In genomic region chr10:3898821-3899220, GRCh38 we compare ENCODE assay signal across 16 cellular contexts.
DNase-seq lines count a peak whose midpoint lies in the region; ATAC-seq and TF ChIP-seq lines count a peak whose summit lies in the region.
"Had no signal": no experiment of that assay in that cellular context is flagged by ENCODE, and none has a peak within 500 bp of the region (broad histone marks: within the 10 kb centered on the region; RNA-seq: fewer than 3 reads in every experiment).

No MANE protein-coding gene starts in this region.

- no peaks in the 10 kb centered on the region for H3K9me3 Mint-ChIP-seq in MCF 10A (ENCODE audit: unreplicated experiment)
- peaks cover 3% of the 10 kb centered on the region in 2 donors for H3K9me3 Mint-ChIP-seq in stimulated activated naive B cell treated with anti-CD40 and anti-IgM and Interleukin-4, amounts not matched to agents 10 μg/mL and 1 μg/mL and 100 μg/mL, for 72 hours
- H3K9me3 Mint-ChIP-seq: CD8-positive, alpha-beta memory T cell; neural crest cell; stimulated activated naive CD8-positive, alpha-beta T cell treated with anti-CD3 and anti-CD28 coated beads, Interleukin-15, Interleukin-2, amounts not matched to agents 100 ng/mL and 50 ng/mL, for 24 hours had no signal

- intact Hi-C loops in MCF 10A (cut with micrococcal nuclease): no loop called here

- H3K4me1 Mint-ChIP-seq in MCF 10A (ENCODE audit: insufficient read depth, unreplicated experiment): peaks cover 26% of the 10 kb centered on the region
- H3K4me1 Mint-ChIP-seq in stimulated activated naive B cell treated with anti-CD40 and anti-IgM and Interleukin-4, amounts not matched to agents 10 μg/mL and 1 μg/mL and 100 μg/mL, for 72 hours: peaks cover 34 to 58% of the 10 kb centered on the region in 2 donors
- H3K4me1 Mint-ChIP-seq: neural crest cell had no signal

- no peak overlapping the region for H3K27ac ChIP-seq in parathyroid adenoma
- H3K27ac ChIP-seq: 22Rv1 had no signal

- no peaks in the 10 kb centered on the region for H3K27me3 Mint-ChIP-seq in MCF 10A (ENCODE audit: insufficient read depth, unreplicated experiment)
- H3K27me3 Mint-ChIP-seq in stimulated activated naive B cell treated with anti-CD40 and anti-IgM and Interleukin-4, amounts not matched to agents 10 μg/mL and 1 μg/mL and 100 μg/mL, for 72 hours: no peaks in the 10 kb centered on the region
- H3K27me3 Mint-ChIP-seq: CD8-positive, alpha-beta memory T cell; stimulated activated naive CD8-positive, alpha-beta T cell treated with anti-CD3 and anti-CD28 coated beads, Interleukin-15, Interleukin-2, amounts not matched to agents 100 ng/mL and 50 ng/mL, for 24 hours had no signal

- BruUV-seq in MCF 10A (replicated peaks; lab: Mats Ljungman, UMichigan): no TSS peak

- POLR2A ChIA-PET in MCF 10A (lab: Yijun Ruan, JAX): interaction anchor here (0.5 to 7.4 kb wide), 17 partner anchors 11 to 633 kb away, joined by 3 to 147 read pairs (median 7); partner anchors contain the start of gene KLF6

- TF ChIP-seq CTCF in MCF 10A (IDR thresholded peaks at IDR 0.05; ENCODE audit: unreplicated experiment): no peak
- no peak for TF ChIP-seq CTCF in parathyroid adenoma (IDR thresholded peaks at IDR 0.05)

- H2AFZ ChIP-seq in parathyroid adenoma: peak overlapping the region; percentile 13

- CTCF ChIA-PET in MCF 10A (lab: Yijun Ruan, JAX): interaction anchor here (0.6 kb wide), 2 partner anchors 170 to 1485 kb away, joined by 3 to 5 read pairs; no protein-coding TSS in a partner anchor

- peaks cover 3% of the 10 kb centered on the region for H3K4me1 ChIP-seq in parathyroid adenoma

- no peaks in the 10 kb centered on the region for H3K9me3 ChIP-seq in parathyroid adenoma (ENCODE audit: control insufficient read depth, low read length)

- no peaks in the 10 kb centered on the region for H3K36me3 ChIP-seq in parathyroid adenoma (ENCODE audit: control insufficient read depth, insufficient read depth, low read length)

- no peak for ATAC-seq in GM21423 (IDR thresholded peaks at IDR 0.05; ENCODE audit: unreplicated experiment)
- no peak for ATAC-seq in stimulated activated naive B cell treated with anti-CD40 and anti-IgM and Interleukin-4, amounts not matched to agents 10 μg/mL and 1 μg/mL and 100 μg/mL, for 72 hours (replicated peaks)
- ATAC-seq: activated T-cell treated with anti-CD3 and anti-CD28 coated beads, Interleukin-2, amount 50 U/mL, for 72 hours had no signal

- no peak overlapping the region for H3K9ac ChIP-seq in parathyroid adenoma

- H3K79me2 ChIP-seq in parathyroid adenoma: no peaks in the 10 kb centered on the region

- H3K4me3 ChIP-seq in parathyroid adenoma (ENCODE audit: low read depth, low read length): no peak overlapping the region

- no peak overlapping the region for H3K4me3 Mint-ChIP-seq in MCF 10A (ENCODE audit: unreplicated experiment)
- H3K4me3 Mint-ChIP-seq in stimulated activated naive B cell treated with anti-CD40 and anti-IgM and Interleukin-4, amounts not matched to agents 10 μg/mL and 1 μg/mL and 100 μg/mL, for 72 hours: no peak overlapping the region
- H3K4me3 Mint-ChIP-seq: activated T-cell treated with anti-CD3 and anti-CD28 coated beads, Interleukin-2, amount 50 U/mL, for 72 hours; CD8-positive, alpha-beta memory T cell; neural crest cell; stimulated activated naive CD8-positive, alpha-beta T cell treated with anti-CD3 and anti-CD28 coated beads, Interleukin-15, Interleukin-2, amounts not matched to agents 100 ng/mL and 50 ng/mL, for 24 hours had no signal

- no peaks in the 10 kb centered on the region for H3K36me3 Mint-ChIP-seq in MCF 10A (ENCODE audit: insufficient read depth, unreplicated experiment)
- H3K36me3 Mint-ChIP-seq in stimulated activated naive B cell treated with anti-CD40 and anti-IgM and Interleukin-4, amounts not matched to agents 10 μg/mL and 1 μg/mL and 100 μg/mL, for 72 hours: peaks cover 2 to 3% of the 10 kb centered on the region in 2 donors
- H3K36me3 Mint-ChIP-seq: CD8-positive, alpha-beta memory T cell had no signal

- H3K4me2 ChIP-seq in parathyroid adenoma (ENCODE audit: low read length): no peak overlapping the region

- peak; percentile 15 for DNase-seq in NCI-H1092 treated with DMSO at 0.1 percent for 48 hours (lab: John Stamatoyannopoulos, UW)
- DNase-seq in NCI-H1092 (lab: John Stamatoyannopoulos, UW): no peak
- DNase-seq in NCI-H146 treated with DMSO at 0.1 percent for 48 hours (lab: John Stamatoyannopoulos, UW; ENCODE audit: unreplicated experiment): peak; percentile 62
- peak; percentile 78 for DNase-seq in MCF 10A (ENCODE audit: unreplicated experiment)
- no peak for DNase-seq in foreskin melanocyte
- DNase-seq in stimulated activated naive B cell treated with anti-CD40 and anti-IgM and Interleukin-4, amounts not matched to agents 10 μg/mL and 1 μg/mL and 100 μg/mL, for 72 hours: no peak
- DNase-seq: activated CD4-positive, alpha-beta T cell treated with anti-CD3 and anti-CD28 coated beads, Interleukin-2, amount 50 U/mL, for 4 hours; activated T-cell treated with anti-CD3 and anti-CD28 coated beads, Interleukin-2, amount 50 U/mL, for 72 hours; amniotic stem cell; CD8-positive, alpha-beta memory T cell; NCI-H2227 treated with DMSO at 0.1 percent for 48 hours had no signal

- H3K27ac Mint-ChIP-seq in MCF 10A (ENCODE audit: low read depth, unreplicated experiment): peak overlapping the region; percentile 93
- H3K27ac Mint-ChIP-seq in stimulated activated naive B cell treated with anti-CD40 and anti-IgM and Interleukin-4, amounts not matched to agents 10 μg/mL and 1 μg/mL and 100 μg/mL, for 72 hours: no peak overlapping the region

- no peaks in the 10 kb centered on the region for H3K27me3 ChIP-seq in parathyroid adenoma (ENCODE audit: control insufficient read depth, insufficient read depth, low read length)

Comparison
In these comparisons a context has a peak if more than half of its experiments do, and no peak if none do; other contexts are left out.
1. DNase-seq: peak in NCI-H1092 treated with DMSO at 0.1 percent for 48 hours (single experiment), NCI-H146 treated with DMSO at 0.1 percent for 48 hours (single experiment) and MCF 10A (single experiment); none in NCI-H1092 (single experiment), foreskin melanocyte (single experiment) and stimulated activated naive B cell treated with anti-CD40 and anti-IgM and Interleukin-4, amounts not matched to agents 10 μg/mL and 1 μg/mL and 100 μg/mL, for 72 hours (single experiment).